In the genomic region with DNA sequence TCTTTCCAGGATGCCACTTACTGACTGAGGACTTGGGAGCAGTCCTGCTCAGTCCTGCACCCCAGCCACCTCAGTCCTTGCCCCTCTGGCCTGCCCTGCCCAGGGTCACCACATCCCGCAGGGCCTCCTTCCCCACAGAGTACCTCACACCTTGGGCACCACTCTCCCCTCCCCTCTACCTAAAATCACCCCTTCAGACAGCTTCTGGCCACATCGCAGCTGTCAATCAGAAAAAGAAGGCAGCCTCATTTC, we compare ENCODE assay signal across 1 cellular context.
TF ChIP-seq lines count a peak whose summit lies in the region.

No MANE protein-coding gene starts in this region.

TF ChIP-seq in SK-N-SH, 30 proteins besides CTCF, POLR2A, EP300 and RAD21:
- TF ChIP-seq CHD2 (IDR thresholded peaks at IDR 0.05; ENCODE audit: low read length, partially characterized antibody) (no peak), GABPA (IDR thresholded peaks at IDR 0.05; ENCODE audit: low read depth) (no peak), FOXM1 (IDR thresholded peaks at IDR 0.05; ENCODE audit: low read depth) (no peak), RXRA (IDR thresholded peaks at IDR 0.05; ENCODE audit: borderline replicate concordance, low read depth) (no peak), TAF1 (IDR thresholded peaks at IDR 0.05; ENCODE audit: borderline replicate concordance, low read depth, low read length) (no peak), MXI1 (IDR thresholded peaks at IDR 0.05; ENCODE audit: low read depth, low read length) (no peak)
- TF ChIP-seq, protein P1, sequence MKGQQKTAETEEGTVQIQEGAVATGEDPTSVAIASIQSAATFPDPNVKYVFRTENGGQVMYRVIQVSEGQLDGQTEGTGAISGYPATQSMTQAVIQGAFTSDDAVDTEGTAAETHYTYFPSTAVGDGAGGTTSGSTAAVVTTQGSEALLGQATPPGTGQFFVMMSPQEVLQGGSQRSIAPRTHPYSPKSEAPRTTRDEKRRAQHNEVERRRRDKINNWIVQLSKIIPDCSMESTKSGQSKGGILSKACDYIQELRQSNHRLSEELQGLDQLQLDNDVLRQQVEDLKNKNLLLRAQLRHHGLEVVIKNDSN (IDR thresholded peaks at IDR 0.05; ENCODE audit: borderline replicate concordance, low read depth): no peak
TF ChIP-seq in SK-N-SH: peak in this region for 0.
